Comparison of ENCODE assay signal across 14 cellular contexts in the genomic region with DNA sequence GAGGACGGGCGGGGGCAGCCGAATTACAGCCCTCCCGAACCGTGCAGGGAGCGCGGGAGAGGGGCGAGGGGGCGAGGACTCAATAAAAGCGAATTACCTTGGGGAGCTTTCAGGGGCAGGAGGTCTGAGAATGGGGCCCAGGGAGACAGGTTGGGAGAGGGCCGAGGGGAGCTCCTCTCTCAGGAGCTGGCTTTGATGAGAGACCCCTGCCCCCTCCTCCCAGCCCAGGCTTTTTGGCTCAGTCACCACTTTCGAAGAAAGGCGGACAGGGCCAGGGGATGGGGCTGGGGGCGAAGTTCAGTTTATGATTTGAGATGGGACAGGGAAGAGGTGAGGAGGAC. TPM values are rescaled to one million over a fixed set of nuclear protein-coding genes. Genes with fewer than 3 reads are reported as not detected.
A peak's percentile ranks its signal among the peaks of the same experiment; 100 is the strongest.
DNase-seq lines count a peak whose midpoint lies in the region; ATAC-seq and TF ChIP-seq lines count a peak whose summit lies in the region.
"Had no signal": no experiment of that assay in that cellular context is flagged by ENCODE, and none has a peak within 500 bp of the region (broad histone marks: within the 10 kb centered on the region; RNA-seq: fewer than 3 reads in every experiment).

No MANE protein-coding gene starts in this region.

- H3K4me3 Mint-ChIP-seq in stimulated activated naive CD8-positive, alpha-beta T cell treated with anti-CD3 and anti-CD28 coated beads, Interleukin-15, Interleukin-2, amounts not matched to agents 100 ng/mL and 50 ng/mL, for 24 hours: peak overlapping the region; percentile 51
- H3K4me3 Mint-ChIP-seq in stimulated activated naive CD8-positive, alpha-beta T cell treated with anti-CD3 and anti-CD28 coated beads, Interleukin-15, amount 100 ng/mL, for 72 hours: peak overlapping the region in 1 of 2 donors; percentile 67
- H3K4me3 Mint-ChIP-seq in central memory CD8-positive, alpha-beta T cell: peak overlapping the region; percentile 61

- H3K36me3 Mint-ChIP-seq in stimulated activated naive CD8-positive, alpha-beta T cell treated with anti-CD3 and anti-CD28 coated beads, Interleukin-15, Interleukin-2, amounts not matched to agents 100 ng/mL and 50 ng/mL, for 24 hours (ENCODE audit: low read depth): no peaks in the 10 kb centered on the region
- H3K36me3 Mint-ChIP-seq in central memory CD8-positive, alpha-beta T cell (ENCODE audit: insufficient read depth): peaks cover 15% of the 10 kb centered on the region

- no peak for TF ChIP-seq EP300 in neural cell (conservative IDR thresholded peaks at IDR 0.05; ENCODE audit: poor library complexity, severe bottlenecking)

- no peak overlapping the region for H3K4me3 ChIP-seq in neural cell (ENCODE audit: low read length)

- H3K27me3 Mint-ChIP-seq in stimulated activated naive CD8-positive, alpha-beta T cell treated with anti-CD3 and anti-CD28 coated beads, Interleukin-15, Interleukin-2, amounts not matched to agents 100 ng/mL and 50 ng/mL, for 24 hours: peaks cover 90% of the 10 kb centered on the region
- peaks cover 100% of the 10 kb centered on the region for H3K27me3 Mint-ChIP-seq in stimulated activated naive CD8-positive, alpha-beta T cell treated with anti-CD3 and anti-CD28 coated beads, Interleukin-15, amount 100 ng/mL, for 72 hours
- peaks cover 100% of the 10 kb centered on the region for H3K27me3 Mint-ChIP-seq in central memory CD8-positive, alpha-beta T cell

- no peak for ATAC-seq in stimulated activated naive CD8-positive, alpha-beta T cell treated with anti-CD3 and anti-CD28 coated beads, Interleukin-15, amount 100 ng/mL, for 72 hours
- ATAC-seq in central memory CD8-positive, alpha-beta T cell (replicated peaks; ENCODE audit: extremely low read depth, poor library complexity, severe bottlenecking): no peak
- ATAC-seq in GM18868 (IDR thresholded peaks at IDR 0.05; ENCODE audit: unreplicated experiment) (no peak), GM21528 (IDR thresholded peaks at IDR 0.05; ENCODE audit: low FRiP score, unreplicated experiment) (no peak)

- H3F3A ChIP-seq in neural cell (ENCODE audit: insufficient read depth, low read length, poor library complexity, severe bottlenecking): no peaks in the 10 kb centered on the region

- no peaks in the 10 kb centered on the region for H3K79me2 ChIP-seq in neural cell (replicated peaks; ENCODE audit: insufficient read depth, low read length)

- peaks cover 25% of the 10 kb centered on the region for H3K4me1 Mint-ChIP-seq in stimulated activated naive CD8-positive, alpha-beta T cell treated with anti-CD3 and anti-CD28 coated beads, Interleukin-15, Interleukin-2, amounts not matched to agents 100 ng/mL and 50 ng/mL, for 24 hours (ENCODE audit: low read depth)
- peaks cover 45% of the 10 kb centered on the region for H3K4me1 Mint-ChIP-seq in stimulated activated naive CD8-positive, alpha-beta T cell treated with anti-CD3 and anti-CD28 coated beads, Interleukin-15, amount 100 ng/mL, for 72 hours
- H3K4me1 Mint-ChIP-seq in central memory CD8-positive, alpha-beta T cell: peaks cover 26% of the 10 kb centered on the region

- H3K27me3 ChIP-seq in neural cell (ENCODE audit: insufficient read depth, low read depth, low read length): peaks cover 100% of the 10 kb centered on the region

- no peak for TF ChIP-seq CTCF in neural cell (IDR thresholded peaks at IDR 0.05; ENCODE audit: poor library complexity, severe bottlenecking)

- H4K20me1 ChIP-seq in neural cell (ENCODE audit: insufficient read depth): no peaks in the 10 kb centered on the region

- no peak overlapping the region for H3K27ac Mint-ChIP-seq in stimulated activated naive CD8-positive, alpha-beta T cell treated with anti-CD3 and anti-CD28 coated beads, Interleukin-15, Interleukin-2, amounts not matched to agents 100 ng/mL and 50 ng/mL, for 24 hours
- no peak overlapping the region for H3K27ac Mint-ChIP-seq in stimulated activated naive CD8-positive, alpha-beta T cell treated with anti-CD3 and anti-CD28 coated beads, Interleukin-15, amount 100 ng/mL, for 72 hours
- H3K27ac Mint-ChIP-seq in central memory CD8-positive, alpha-beta T cell (ENCODE audit: low read depth): no peak overlapping the region

- no peaks in the 10 kb centered on the region for H3K9me3 ChIP-seq in neural cell (ENCODE audit: low read length)

- no peak overlapping the region for H3K27ac ChIP-seq in neural cell (ENCODE audit: low read length)

- DNase-seq in stimulated activated naive CD8-positive, alpha-beta T cell treated with anti-CD3 and anti-CD28 coated beads, Interleukin-15, amount 100 ng/mL, for 72 hours: no peak
- DNase-seq in central memory CD8-positive, alpha-beta T cell (ENCODE audit: low spot score in 2 of 2): no peak
- no peak for DNase-seq in stimulated activated CD4-positive, alpha-beta T cell treated with anti-CD3 and anti-CD28 coated beads, Interleukin-4, amount 100 ng/mL, for 4 hours
- no peak for DNase-seq in cerebellar nuclear complex (lab: John Stamatoyannopoulos, UW)
- DNase-seq: activated CD4-positive, alpha-beta T cell treated with anti-CD3 and anti-CD28 coated beads for 1 hour; HCEC 1CT; KBM-7; NCI-H1694; NCI-H774; small intestine had no signal

- no peak overlapping the region for H3K9ac ChIP-seq in neural cell (ENCODE audit: low read length)

- no peak overlapping the region for H3K4me2 ChIP-seq in neural cell (ENCODE audit: low read length)

- no peaks in the 10 kb centered on the region for H3K9me3 Mint-ChIP-seq in stimulated activated naive CD8-positive, alpha-beta T cell treated with anti-CD3 and anti-CD28 coated beads, Interleukin-15, Interleukin-2, amounts not matched to agents 100 ng/mL and 50 ng/mL, for 24 hours
- no peaks in the 10 kb centered on the region for H3K9me3 Mint-ChIP-seq in stimulated activated naive CD8-positive, alpha-beta T cell treated with anti-CD3 and anti-CD28 coated beads, Interleukin-15, amount 100 ng/mL, for 72 hours
- H3K9me3 Mint-ChIP-seq in central memory CD8-positive, alpha-beta T cell: no peaks in the 10 kb centered on the region

- no peaks in the 10 kb centered on the region for H3K36me3 ChIP-seq in neural cell (ENCODE audit: insufficient read depth, low read length)

- no peak overlapping the region for H2AFZ ChIP-seq in neural cell (ENCODE audit: low read depth, low read length)

- H3K9me2 ChIP-seq in neural cell (ENCODE audit: insufficient read depth, low read length): no peaks in the 10 kb centered on the region

- TF ChIP-seq RAD21 in neural cell (conservative IDR thresholded peaks at IDR 0.05): no peak

TF ChIP-seq in neural cell, 6 proteins besides CTCF, POLR2A, EP300 and RAD21:
- TF ChIP-seq EZH2 (IDR thresholded peaks at IDR 0.05; ENCODE audit: borderline replicate concordance, insufficient read depth, low read length, poor library complexity, severe bottlenecking) (peak; percentile 79), TAF1 (IDR thresholded peaks at IDR 0.05; ENCODE audit: low read depth) (no peak)

RNA-seq across cellular contexts. Expression of gene HOXC9, which starts 0.8 kb away (rescaled TPM):
- polyA plus RNA-seq in neural cell: not detected in 2 replicates
- polyA minus RNA-seq in neural cell: not detected in 2 replicates
- polyA plus RNA-seq: small intestine had no signal

RNA-seq across cellular contexts. Expression of gene HOXC8, which starts 8.0 kb away (rescaled TPM):
- polyA plus RNA-seq in neural cell: not detected in 2 replicates
- polyA minus RNA-seq in neural cell: not detected in 2 replicates

RNA-seq across cellular contexts. Expression of gene HOXC10, which starts 15.8 kb away (rescaled TPM):
- not detected in 2 replicates for polyA plus RNA-seq in neural cell
- not detected in 2 replicates for polyA minus RNA-seq in neural cell
- polyA plus RNA-seq: small intestine had no signal

RNA-seq across cellular contexts. Expression of gene HOTAIR, which starts 26.0 kb away (rescaled TPM):
- not detected in 2 replicates for polyA plus RNA-seq in neural cell
- not detected in 2 replicates for polyA minus RNA-seq in neural cell
- polyA plus RNA-seq: small intestine had no signal

RNA-seq across cellular contexts. Expression of gene HOXC6, which starts 27.5 kb away (rescaled TPM):
- not detected in 2 replicates for polyA plus RNA-seq in neural cell
- polyA minus RNA-seq in neural cell: not detected in 2 replicates
